In the genomic region with DNA sequence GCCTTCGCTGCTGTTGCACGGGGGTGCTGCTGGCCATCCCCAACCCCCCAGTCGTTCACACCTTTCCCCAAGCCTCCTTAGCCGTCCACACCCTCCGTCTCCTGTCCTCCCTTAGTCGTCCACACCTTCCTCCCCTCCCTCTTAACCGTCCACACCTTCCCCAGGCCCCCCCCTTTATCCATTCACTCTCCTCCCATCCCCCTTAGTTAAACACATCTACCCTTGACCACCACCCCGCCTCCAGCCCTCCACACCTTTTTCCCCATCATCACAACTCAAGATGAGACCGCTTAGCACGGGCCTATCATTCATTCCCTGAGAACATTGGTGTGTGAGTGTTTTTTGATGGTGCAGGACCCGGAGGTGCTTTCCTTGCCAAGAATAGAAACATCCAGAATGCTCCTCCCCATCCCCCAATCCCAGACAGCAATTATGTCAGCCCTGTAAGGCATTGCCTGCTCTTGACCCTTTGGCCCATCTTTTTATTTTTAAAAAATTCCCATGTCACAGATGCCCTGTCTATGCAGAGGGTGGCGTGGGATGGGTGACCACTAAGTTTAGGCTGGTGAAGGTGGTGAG, we compare ENCODE assay signal across 8 cellular contexts. TPM values are rescaled to one million over a fixed set of nuclear protein-coding genes. Genes with fewer than 3 reads are reported as not detected.
DNase-seq lines count a peak whose midpoint lies in the region; ATAC-seq and TF ChIP-seq lines count a peak whose summit lies in the region.

No MANE protein-coding gene starts in this region.

- H3K4me3 ChIP-seq in heart right ventricle (peak overlapping the region; percentile 58 to 98 (median 82)), iPS-20b (ENCODE audit: low read length) (peak overlapping the region; percentile 78), skeletal muscle satellite cell (ENCODE audit: low read length) (peak overlapping the region; percentile 85)

- peaks cover 50% of the 10 kb centered on the region for H3K4me1 Mint-ChIP-seq in activated naive CD8-positive, alpha-beta T cell (ENCODE audit: low read depth)

- ATAC-seq in heart right ventricle (peak in 4 of 8 donors; percentile 8 to 33 (median 17)), Right ventricle myocardium superior (ENCODE audit: poor library complexity) (no peak), GM21529 (IDR thresholded peaks at IDR 0.05; ENCODE audit: unreplicated experiment) (no peak), GM21576 (IDR thresholded peaks at IDR 0.05; ENCODE audit: unreplicated experiment) (no peak)

- peaks cover 3 to 54% (median 36%) of the 10 kb centered on the region in 9 donors for H3K4me1 ChIP-seq in heart right ventricle
- peaks cover 11% of the 10 kb centered on the region for H3K4me1 ChIP-seq in iPS-20b (ENCODE audit: insufficient read depth, low read length)
- H3K4me1 ChIP-seq in skeletal muscle satellite cell (ENCODE audit: control insufficient read depth, insufficient read depth, low read length) = peaks cover 18% of the 10 kb centered on the region

- H3K36me3 Mint-ChIP-seq in activated naive CD8-positive, alpha-beta T cell = peaks cover 3% of the 10 kb centered on the region

- H3K4me2 ChIP-seq in skeletal muscle satellite cell (ENCODE audit: low read length) = peak overlapping the region; percentile 92

- 7 to 11% methylated on average over 12 of the region's 12 CpGs for WGBS in heart right ventricle, 2 donors

- peak overlapping the region; percentile 91 for H3K4me3 Mint-ChIP-seq in activated naive CD8-positive, alpha-beta T cell

- H3K27me3 Mint-ChIP-seq in activated naive CD8-positive, alpha-beta T cell = no peaks in the 10 kb centered on the region

- H3K27me3 ChIP-seq in heart right ventricle = no peaks in the 10 kb centered on the region
- H3K27me3 ChIP-seq in iPS-20b (ENCODE audit: insufficient read depth, low read length) = no peaks in the 10 kb centered on the region; the same call in 1 of the 2 replicates
- no peaks in the 10 kb centered on the region for H3K27me3 ChIP-seq in skeletal muscle satellite cell (ENCODE audit: control insufficient read depth, insufficient read depth, low read length)

- H3K9me3 ChIP-seq in heart right ventricle = no peaks in the 10 kb centered on the region
- H3K9me3 ChIP-seq in iPS-20b (ENCODE audit: insufficient read depth, low read depth, low read length) = no peaks in the 10 kb centered on the region
- H3K9me3 ChIP-seq in skeletal muscle satellite cell (replicated peaks; ENCODE audit: low read length) = no peaks in the 10 kb centered on the region

- H3K27ac ChIP-seq in heart right ventricle (peak overlapping the region in 9 of 10 donors; percentile 71 to 98 (median 83)), iPS-20b (ENCODE audit: low read length) (no peak overlapping the region)

- DNase-seq in heart right ventricle (peak in 1 of 2 donors; percentile 29), Right ventricle myocardium superior (no peak), D341Med (ENCODE audit: low spot score) (no peak)

- H3K9ac ChIP-seq in iPS-20b (ENCODE audit: low read depth, low read length) (peak overlapping the region; percentile 70; the same call in 1 of the 2 replicates), skeletal muscle satellite cell (ENCODE audit: low read depth, low read length) (peak overlapping the region; percentile 91)

- intact Hi-C loops in heart right ventricle (cut with DNase I) = loop anchor here in 7 of 10 donors (2.0 to 10.0 kb wide), 6 partner anchors 50 to 127 kb away; a partner anchor contains a TSS
- intact Hi-C loops in Right ventricle myocardium superior (cut with DNase I) = loop anchor here (5.0 kb wide), 1 partner anchor 87 kb away; a partner anchor contains a TSS

- no peaks in the 10 kb centered on the region for H3K9me3 Mint-ChIP-seq in activated naive CD8-positive, alpha-beta T cell (ENCODE audit: low read depth)

- peak overlapping the region; percentile 91 for H3K27ac Mint-ChIP-seq in activated naive CD8-positive, alpha-beta T cell

- no peak for TF ChIP-seq CTCF in heart right ventricle (IDR thresholded peaks at IDR 0.05)

- no peaks in the 10 kb centered on the region for H3K36me3 ChIP-seq in heart right ventricle
- no peaks in the 10 kb centered on the region for H3K36me3 ChIP-seq in iPS-20b (ENCODE audit: insufficient read depth, low read depth, low read length)
- H3K36me3 ChIP-seq in skeletal muscle satellite cell (ENCODE audit: insufficient read depth, low read length) = no peaks in the 10 kb centered on the region

RNA-seq across cellular contexts. Expression of a gene that starts 1.4 kb away (rescaled TPM):
- 1 to 10 TPM; 4.4 to 8.6 (median 7.1) TPM for total RNA-seq in heart right ventricle
- polyA plus RNA-seq in heart right ventricle = 1 to 10 TPM; 2.7 to 3.1 TPM
- total RNA-seq in Right ventricle myocardium superior = 7.7 TPM
- 9.9 and 10.7 TPM in 2 replicates for total RNA-seq in skeletal muscle satellite cell (2012; rRNA removed)
